ENCODE assay signal across 20 cellular contexts in genomic region chr17:19275457-19276082, GRCh38. TPM values are rescaled to one million over a fixed set of nuclear protein-coding genes. Genes with fewer than 3 reads are reported as not detected.
A peak's percentile ranks its signal among the peaks of the same experiment; 100 is the strongest.
DNase-seq lines count a peak whose midpoint lies in the region; ATAC-seq and TF ChIP-seq lines count a peak whose summit lies in the region.
"Had no signal": no experiment of that assay in that cellular context is flagged by ENCODE, and none has a peak within 500 bp of the region (broad histone marks: within the 10 kb centered on the region; RNA-seq: fewer than 3 reads in every experiment).

No MANE protein-coding gene starts in this region.

- peak overlapping the region; percentile 60 for H3K27ac Mint-ChIP-seq in activated CD4-positive, alpha-beta memory T cell treated with anti-CD3 and anti-CD28 coated beads for 36 hours
- no peak overlapping the region for H3K27ac Mint-ChIP-seq in activated CD4-positive, alpha-beta memory T cell treated with anti-CD3 and anti-CD28 coated beads, Interleukin-2, amount 10 ng/mL, durations not matched to agents 7 days and 5 days
- no peak overlapping the region for H3K27ac Mint-ChIP-seq in progenitor cell of endocrine pancreas
- H3K27ac Mint-ChIP-seq: HFFc6 had no signal

- ATAC-seq in GM19455 (IDR thresholded peaks at IDR 0.05; ENCODE audit: unreplicated experiment) = no peak
- ATAC-seq: GM12878, Panc1, Right ventricle myocardium inferior had no signal

- H2AFZ ChIP-seq in mesenchymal stem cell (ENCODE audit: low read depth, low read length) = no peak overlapping the region

- TF ChIP-seq EP300 in tibial nerve (IDR thresholded peaks at IDR 0.05) = no peak

- H3K9ac ChIP-seq in mesenchymal stem cell (ENCODE audit: low read length) = no peak overlapping the region
- H3K9ac ChIP-seq: KMS-11 had no signal

- H3K36me3 Mint-ChIP-seq in activated CD4-positive, alpha-beta memory T cell treated with anti-CD3 and anti-CD28 coated beads for 36 hours = peaks cover 3% of the 10 kb centered on the region
- H3K36me3 Mint-ChIP-seq in activated CD4-positive, alpha-beta memory T cell treated with anti-CD3 and anti-CD28 coated beads, Interleukin-2, amount 10 ng/mL, durations not matched to agents 7 days and 5 days (ENCODE audit: low read depth) = no peaks in the 10 kb centered on the region
- H3K36me3 Mint-ChIP-seq in progenitor cell of endocrine pancreas (ENCODE audit: insufficient read depth) = peaks cover 7% of the 10 kb centered on the region

- no peak overlapping the region for H2BK5ac ChIP-seq in mesenchymal stem cell (ENCODE audit: low read depth, low read length, poor library complexity, severe bottlenecking)

- no peak overlapping the region for H3K18ac ChIP-seq in mesenchymal stem cell (ENCODE audit: low read depth in 1 of 2, low read length in 2 of 2)

- H3K4me1 Mint-ChIP-seq in activated CD4-positive, alpha-beta memory T cell treated with anti-CD3 and anti-CD28 coated beads for 36 hours (ENCODE audit: low read depth) = peaks cover 14% of the 10 kb centered on the region
- H3K4me1 Mint-ChIP-seq in activated CD4-positive, alpha-beta memory T cell treated with anti-CD3 and anti-CD28 coated beads, Interleukin-2, amount 10 ng/mL, durations not matched to agents 7 days and 5 days = peaks cover 19% of the 10 kb centered on the region
- peaks cover 13% of the 10 kb centered on the region for H3K4me1 Mint-ChIP-seq in progenitor cell of endocrine pancreas (ENCODE audit: low read depth)

- CTCF ChIA-PET in activated CD4-positive, alpha-beta memory T cell treated with anti-CD3 and anti-CD28 coated beads for 36 hours (lab: Charles Lee) = interaction anchor here (1.5 to 1.9 kb wide), 2 partner anchors 9 to 87 kb away, joined by 3 to 4 read pairs; partner anchors contain the start of gene B9D1
- CTCF ChIA-PET in activated CD4-positive, alpha-beta memory T cell treated with anti-CD3 and anti-CD28 coated beads, Interleukin-2, amount 10 ng/mL, durations not matched to agents 7 days and 5 days (lab: Charles Lee) = interaction anchor here (0.6 kb wide), 1 partner anchor 315 kb away, joined by 3 read pairs; no protein-coding TSS in a partner anchor
- CTCF ChIA-PET in GM10248 (lab: Yijun Ruan, JAX) = interaction anchor here (1.1 to 1.2 kb wide), 2 partner anchors 28 to 37 kb away, joined by 3 read pairs; no protein-coding TSS in a partner anchor

- no peak overlapping the region for H3K4ac ChIP-seq in mesenchymal stem cell (ENCODE audit: low read depth in 1 of 2, low read length in 2 of 2)

- H3K9me3 ChIP-seq in mesenchymal stem cell (ENCODE audit: control insufficient read depth, low read length) = no peaks in the 10 kb centered on the region
- no peaks in the 10 kb centered on the region for H3K9me3 ChIP-seq in tibial nerve

- no peak overlapping the region for H3K14ac ChIP-seq in mesenchymal stem cell (ENCODE audit: low read length in 2 of 2)

- no peaks in the 10 kb centered on the region for H3K9me3 Mint-ChIP-seq in activated CD4-positive, alpha-beta memory T cell treated with anti-CD3 and anti-CD28 coated beads for 36 hours
- no peaks in the 10 kb centered on the region for H3K9me3 Mint-ChIP-seq in activated CD4-positive, alpha-beta memory T cell treated with anti-CD3 and anti-CD28 coated beads, Interleukin-2, amount 10 ng/mL, durations not matched to agents 7 days and 5 days
- no peaks in the 10 kb centered on the region for H3K9me3 Mint-ChIP-seq in progenitor cell of endocrine pancreas (ENCODE audit: low read depth)
- H3K9me3 Mint-ChIP-seq: HFFc6 had no signal

- no peak overlapping the region for H2BK120ac ChIP-seq in mesenchymal stem cell (ENCODE audit: low read depth, low read length)

- no peak overlapping the region for H3K23ac ChIP-seq in mesenchymal stem cell (ENCODE audit: low read length in 2 of 2)

- POLR2A ChIA-PET in activated CD4-positive, alpha-beta memory T cell treated with anti-CD3 and anti-CD28 coated beads for 36 hours (lab: Charles Lee) = interaction anchor here (0.7 kb wide), 2 partner anchors 12 to 31 kb away, joined by 4 to 5 read pairs; no protein-coding TSS in a partner anchor
- POLR2A ChIA-PET in activated CD4-positive, alpha-beta memory T cell treated with anti-CD3 and anti-CD28 coated beads, Interleukin-2, amount 10 ng/mL, durations not matched to agents 7 days and 5 days (lab: Charles Lee) = interaction anchor here (1.7 kb wide), 1 partner anchor 10 kb away, joined by 3 read pairs; no protein-coding TSS in a partner anchor
- POLR2A ChIA-PET in GM10248 (lab: Yijun Ruan, JAX) = no interaction called here

- peak overlapping the region; percentile 34 for H2AK5ac ChIP-seq in mesenchymal stem cell (ENCODE audit: low read length, severe bottlenecking)

- no peak overlapping the region for H3K4me2 ChIP-seq in mesenchymal stem cell (ENCODE audit: low read length, poor library complexity, severe bottlenecking)
- H3K4me2 ChIP-seq: KMS-11 had no signal

- no peak overlapping the region for H4K91ac ChIP-seq in mesenchymal stem cell (ENCODE audit: low read length)

- H4K8ac ChIP-seq in mesenchymal stem cell (ENCODE audit: low read length) = no peak overlapping the region

- H3K4me1 ChIP-seq in mesenchymal stem cell (ENCODE audit: control insufficient read depth, insufficient read depth, low read depth, low read length) (peaks cover 20% of the 10 kb centered on the region), tibial nerve (peaks cover 0 to 74% (median 36%) of the 10 kb centered on the region in 4 donors)

- TF ChIP-seq POLR2A in tibial nerve (IDR thresholded peaks at IDR 0.05) = no peak

- H2BK12ac ChIP-seq in mesenchymal stem cell (ENCODE audit: low read length in 2 of 2) = no peak overlapping the region

- H3K27me3 Mint-ChIP-seq in activated CD4-positive, alpha-beta memory T cell treated with anti-CD3 and anti-CD28 coated beads for 36 hours = peaks cover 5% of the 10 kb centered on the region
- H3K27me3 Mint-ChIP-seq in activated CD4-positive, alpha-beta memory T cell treated with anti-CD3 and anti-CD28 coated beads, Interleukin-2, amount 10 ng/mL, durations not matched to agents 7 days and 5 days = no peaks in the 10 kb centered on the region
- H3K27me3 Mint-ChIP-seq in progenitor cell of endocrine pancreas = no peaks in the 10 kb centered on the region

- peaks cover 10 to 15% of the 10 kb centered on the region in 2 experiments for H3K36me3 ChIP-seq in mesenchymal stem cell (ENCODE audit: control insufficient read depth in 1 of 2, insufficient read depth in 2 of 2, low read depth in 1 of 2, low read length in 2 of 2)
- no peaks in the 10 kb centered on the region for H3K36me3 ChIP-seq in tibial nerve

- no peak overlapping the region for H2BK15ac ChIP-seq in mesenchymal stem cell (ENCODE audit: low read depth, poor library complexity, severe bottlenecking)

- TF ChIP-seq CTCF in tibial nerve (IDR thresholded peaks at IDR 0.05) (no peak), GM10248 (IDR thresholded peaks at IDR 0.05; ENCODE audit: control extremely low read depth, extremely low read depth, low read depth, missing control alignments) (no peak), progenitor cell of endocrine pancreas (IDR thresholded peaks at IDR 0.05; ENCODE audit: unreplicated experiment) (no peak)

- intact Hi-C loops in activated CD4-positive, alpha-beta memory T cell treated with anti-CD3 and anti-CD28 coated beads for 36 hours (cut with micrococcal nuclease) = loop anchor here (1.0 kb wide), 2 partner anchors 9 to 12 kb away; no protein-coding TSS in a partner anchor

- peaks cover 38% of the 10 kb centered on the region for H3K79me1 ChIP-seq in mesenchymal stem cell (replicated peaks; ENCODE audit: low read length, poor library complexity, severe bottlenecking)

- H3K27me3 ChIP-seq in mesenchymal stem cell (ENCODE audit: control insufficient read depth in 1 of 2, insufficient read depth in 1 of 2, low read length in 2 of 2) (no peaks in the 10 kb centered on the region), tibial nerve (no peaks in the 10 kb centered on the region)

- no peak overlapping the region for H3K4me3 ChIP-seq in mesenchymal stem cell (ENCODE audit: insufficient read depth in 1 of 2, low read depth in 1 of 2, low read length in 2 of 2)
- H3K4me3 ChIP-seq in tibial nerve = no peak overlapping the region
- H3K4me3 ChIP-seq: GM12878 had no signal

- peak; percentile 39 for DNase-seq in activated CD4-positive, alpha-beta memory T cell treated with anti-CD3 and anti-CD28 coated beads for 36 hours
- no peak for DNase-seq in activated CD4-positive, alpha-beta memory T cell treated with anti-CD3 and anti-CD28 coated beads, Interleukin-2, amount 10 ng/mL, durations not matched to agents 7 days and 5 days
- DNase-seq in amniotic epithelial cell (ENCODE audit: low read depth) (peak; percentile 45), mesenchymal stem cell (no peak), tibial nerve (ENCODE audit: low spot score in 2 of 2) (no peak), GM10248 (ENCODE audit: extremely low spot score) (no peak), progenitor cell of endocrine pancreas (ENCODE audit: low spot score, unreplicated experiment) (no peak)
- DNase-seq: DMS153, GOT3, HFFc6, NCI-H1105 treated with DMSO at 0.1 percent for 48 hours, NCI-H187 treated with DMSO at 0.1 percent for 48 hours, NCI-H2171, NCI-H774 had no signal

- no peak overlapping the region for H3K4me3 Mint-ChIP-seq in activated CD4-positive, alpha-beta memory T cell treated with anti-CD3 and anti-CD28 coated beads for 36 hours
- no peak overlapping the region for H3K4me3 Mint-ChIP-seq in activated CD4-positive, alpha-beta memory T cell treated with anti-CD3 and anti-CD28 coated beads, Interleukin-2, amount 10 ng/mL, durations not matched to agents 7 days and 5 days
- no peak overlapping the region for H3K4me3 Mint-ChIP-seq in progenitor cell of endocrine pancreas (ENCODE audit: low read depth)
- H3K4me3 Mint-ChIP-seq: HFFc6 had no signal

- H3K27ac ChIP-seq in mesenchymal stem cell (ENCODE audit: low read length, poor library complexity, severe bottlenecking) (no peak overlapping the region), tibial nerve (peak overlapping the region in 3 of 4 donors; percentile 9 to 79 (median 79))
- H3K27ac ChIP-seq: C4-2B, KMS-11 had no signal

- WGBS in mesenchymal stem cell = 97% methylated on average over 3 of the region's 3 CpGs
- WGBS in tibial nerve, 2 donors = 84 to 85% methylated on average over 3 of the region's 3 CpGs

RNA-seq across cellular contexts. Expression of gene EPN2, which starts 38.4 kb away (rescaled TPM):
- 10 to 100 TPM in 1 of 2 experiments, 1 to 10 TPM in 1; 9.0 to 12.0 TPM for total RNA-seq in activated CD4-positive, alpha-beta memory T cell treated with anti-CD3 and anti-CD28 coated beads for 36 hours
- total RNA-seq in activated CD4-positive, alpha-beta memory T cell treated with anti-CD3 and anti-CD28 coated beads, Interleukin-2, amount 10 ng/mL, durations not matched to agents 7 days and 5 days = 1 to 10 TPM; 6.3 to 7.7 TPM
- polyA plus RNA-seq in mesenchymal stem cell (2013, experiment 1 of 2) = 41.2 TPM
- 41.9 TPM for polyA plus RNA-seq in mesenchymal stem cell (2013, experiment 2 of 2)
- total RNA-seq in tibial nerve = 100 to 1,000 TPM in 3 of 4 donors, 10 to 100 TPM in 1; 92.7 to 141 (median 119) TPM
- 49.8 and 51.2 TPM in 2 replicates for total RNA-seq in progenitor cell of endocrine pancreas

Comparison
In these comparisons a context has a peak if more than half of its experiments do, and no peak if none do; other contexts are left out.
1. DNase-seq: peak in activated CD4-positive, alpha-beta memory T cell treated with anti-CD3 and anti-CD28 coated beads for 36 hours (single experiment) and amniotic epithelial cell (single experiment); none in activated CD4-positive, alpha-beta memory T cell treated with anti-CD3 and anti-CD28 coated beads, Interleukin-2, amount 10 ng/mL, durations not matched to agents 7 days and 5 days (single experiment), mesenchymal stem cell (single experiment), tibial nerve (0 of 2), GM10248 (single experiment) and progenitor cell of endocrine pancreas (single experiment).